In the genomic region with DNA sequence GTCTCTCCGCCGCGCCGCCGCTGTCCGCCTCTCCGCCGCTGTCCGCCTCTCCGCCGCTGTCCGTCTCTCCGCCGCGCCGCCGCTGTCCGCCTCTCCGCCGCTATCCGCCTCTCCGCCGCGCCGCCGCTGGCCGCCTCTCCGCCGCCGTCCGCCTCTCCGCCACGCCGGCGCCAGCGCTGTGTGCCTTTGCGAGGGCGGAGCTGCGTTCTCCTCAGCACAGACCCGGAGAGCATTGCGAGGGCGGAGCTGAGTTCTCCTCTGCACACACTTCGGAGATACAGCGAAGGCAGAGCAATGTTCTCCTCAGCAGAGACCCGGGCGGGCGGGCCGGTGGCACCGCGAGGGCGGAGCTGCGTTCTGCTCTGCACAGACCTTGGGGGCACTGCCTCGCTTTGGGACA, we compare ENCODE assay signal across 8 cellular contexts.
DNase-seq lines count a peak whose midpoint lies in the region; TF ChIP-seq lines count a peak whose summit lies in the region.
"Not testable (repeated sequence)": the region's sequence is repeated elsewhere in the genome, so short reads cannot be mapped to it uniquely, and the experiment has no call there.

No MANE protein-coding gene starts in this region.

- not testable (repeated sequence) for H3K27me3 ChIP-seq in SJCRH30; adipocyte (replicated peaks; ENCODE audit: control insufficient read depth, insufficient read depth, low read length); endodermal cell (ENCODE audit: control insufficient read depth, insufficient read depth, low read length, poor library complexity, severe bottlenecking)

- H3K27me3 Mint-ChIP-seq in endodermal cell (ENCODE audit: insufficient read depth); nephron (ENCODE audit: low read depth); osteocyte (ENCODE audit: unreplicated experiment); type B pancreatic cell: not testable (repeated sequence)

- H3K4me3 Mint-ChIP-seq in endodermal cell: peak overlapping the region; percentile 59
- peak overlapping the region; percentile 90 to 96 (median 90) for H3K4me3 Mint-ChIP-seq in nephron
- peak overlapping the region; percentile 71 for H3K4me3 Mint-ChIP-seq in osteocyte (ENCODE audit: unreplicated experiment)
- peak overlapping the region; percentile 87 for H3K4me3 Mint-ChIP-seq in type B pancreatic cell

- not testable (repeated sequence) for H3K27ac ChIP-seq in SJCRH30; endodermal cell (ENCODE audit: low read depth, low read length)

- H3K9me3 ChIP-seq in SJCRH30 (replicated peaks); adipocyte (ENCODE audit: control insufficient read depth, low read length); endodermal cell (ENCODE audit: control insufficient read depth, low read length): not testable (repeated sequence)

- not testable (repeated sequence) for H3K36me3 ChIP-seq in SJCRH30; adipocyte (ENCODE audit: control insufficient read depth, insufficient read depth, low read length, severe bottlenecking); endodermal cell (ENCODE audit: control insufficient read depth, insufficient read depth, low read length)

- not testable (repeated sequence) for TF ChIP-seq CTCF in endodermal cell (conservative IDR thresholded peaks at IDR 0.05); nephron (IDR thresholded peaks at IDR 0.05; ENCODE audit: unreplicated experiment in 3 of 3); osteocyte (IDR thresholded peaks at IDR 0.05); type B pancreatic cell (conservative IDR thresholded peaks at IDR 0.05)

- not testable (repeated sequence) for H3K36me3 Mint-ChIP-seq in endodermal cell (ENCODE audit: low read depth); nephron (ENCODE audit: low read depth); osteocyte (ENCODE audit: unreplicated experiment); type B pancreatic cell

- not testable (repeated sequence) for H3K4me1 ChIP-seq in SJCRH30; adipocyte (ENCODE audit: control insufficient read depth, insufficient read depth, low read length); endodermal cell (ENCODE audit: control insufficient read depth, insufficient read depth, low read length)

- H3K4me1 Mint-ChIP-seq in endodermal cell; type B pancreatic cell (ENCODE audit: unreplicated experiment): not testable (repeated sequence)
- H3K4me1 Mint-ChIP-seq in nephron (peaks cover 10% of the 10 kb centered on the region), osteocyte (ENCODE audit: unreplicated experiment) (peaks cover 14% of the 10 kb centered on the region)

- peak overlapping the region; percentile 34; the same call in 1 of the 2 replicates for H3K4me3 ChIP-seq in SJCRH30
- not testable (repeated sequence) for H3K4me3 ChIP-seq in adipocyte (ENCODE audit: low read length); endodermal cell (ENCODE audit: low read length)

- DNase-seq in ELF-1 (ENCODE audit: low read depth, low spot score) (peak; percentile 11), adipocyte (ENCODE audit: low read depth) (peak; percentile 22), endodermal cell (peak; percentile 56), islet precursor cell (peak; percentile 63), type B pancreatic cell (ENCODE audit: extremely low spot score, unreplicated experiment) (peak; percentile 74)
- DNase-seq in SJCRH30; osteocyte (ENCODE audit: extremely low spot score, unreplicated experiment): not testable (repeated sequence)

- 0% methylated on average over 18 of the region's 53 CpGs; no CpG with 5 or more reads in 1 of the 2 experiments for WGBS in endodermal cell (ENCODE audit: insufficient coverage in 1 of 2, insufficient read length in 1 of 2), 2 experiments

- H3K27ac Mint-ChIP-seq in endodermal cell, type B pancreatic cell: not testable (repeated sequence)
- H3K27ac Mint-ChIP-seq in nephron (peak overlapping the region in 2 of 3 experiments; percentile 80 to 90), osteocyte (ENCODE audit: unreplicated experiment) (peak overlapping the region; percentile 50)

- not testable (repeated sequence) for H3K9me3 Mint-ChIP-seq in endodermal cell; nephron; osteocyte (ENCODE audit: unreplicated experiment); type B pancreatic cell

- H3K9ac ChIP-seq in adipocyte (ENCODE audit: low read length); endodermal cell (ENCODE audit: extremely low read depth, low read length, poor library complexity, severe bottlenecking): not testable (repeated sequence)
